Comparison of ENCODE assay signal across 1 cellular context in genomic region chr11:7525424-7525823, GRCh38.
A peak's percentile ranks its signal among the peaks of the same experiment; 100 is the strongest.
TF ChIP-seq lines count a peak whose summit lies in the region.

No MANE protein-coding gene starts in this region.

TF ChIP-seq in HepG2, 621 proteins besides CTCF, POLR2A, EP300 and RAD21 (continues in another document):
- TF ChIP-seq ZSCAN25 (CRISPR knock-in tag; IDR thresholded peaks at IDR 0.05) (peak; percentile 36; the same call in 1 of the 2 replicates), ZNF672 (CRISPR knock-in tag; IDR thresholded peaks at IDR 0.05) (no peak), ARNTL (CRISPR knock-in tag; IDR thresholded peaks at IDR 0.05) (no peak; the same call in 1 of the 2 replicates), MED8 (CRISPR knock-in tag; IDR thresholded peaks at IDR 0.05; ENCODE audit: insufficient replicate concordance) (no peak), ZNF776 (CRISPR knock-in tag; IDR thresholded peaks at IDR 0.05) (no peak), ZNF260 (CRISPR knock-in tag; IDR thresholded peaks at IDR 0.05; ENCODE audit: borderline replicate concordance, low read depth) (no peak), HMG20B (CRISPR knock-in tag; conservative IDR thresholded peaks at IDR 0.05) (no peak), MTA1 (CRISPR knock-in tag; IDR thresholded peaks at IDR 0.05; ENCODE audit: borderline replicate concordance) (peak; percentile 51; the same call in 1 of the 2 replicates), HOXA3 (CRISPR knock-in tag; IDR thresholded peaks at IDR 0.05) (peak; percentile 76), BORCS8-MEF2B (CRISPR knock-in tag; IDR thresholded peaks at IDR 0.05) (0 out of 2 replicates have a peak, but pooled peaks have one; percentile 56), BHLHE40 (IDR thresholded peaks at IDR 0.05; ENCODE audit: low read length) (0 out of 2 replicates have a peak, but pooled peaks have one; percentile 27), KAT8 (CRISPR knock-in tag; IDR thresholded peaks at IDR 0.05) (peak; percentile 59), POGK (CRISPR knock-in tag; conservative IDR thresholded peaks at IDR 0.05) (peak; percentile 43; the same call in 1 of the 2 replicates), PLRG1 (conservative IDR thresholded peaks at IDR 0.05) (no peak), SIN3A (IDR thresholded peaks at IDR 0.05; ENCODE audit: borderline replicate concordance, low read depth, low read length) (no peak), KAT7 (CRISPR knock-in tag; IDR thresholded peaks at IDR 0.05; ENCODE audit: borderline replicate concordance) (no peak), ZBTB14 (CRISPR knock-in tag; IDR thresholded peaks at IDR 0.05) (no peak), LCORL (IDR thresholded peaks at IDR 0.05) (no peak), LCORL (CRISPR knock-in tag; IDR thresholded peaks at IDR 0.05) (peak; percentile 96), SOX5 (CRISPR knock-in tag; IDR thresholded peaks at IDR 0.05; ENCODE audit: borderline replicate concordance) (peak; percentile 89), ZNF614 (CRISPR knock-in tag; IDR thresholded peaks at IDR 0.05; ENCODE audit: borderline replicate concordance) (peak; percentile 81; the same call in 1 of the 2 replicates), ZNF792 (CRISPR knock-in tag; IDR thresholded peaks at IDR 0.05) (0 out of 2 replicates have a peak, but pooled peaks have one; percentile 28), SETDB1 (CRISPR knock-in tag; IDR thresholded peaks at IDR 0.05; ENCODE audit: borderline replicate concordance) (no peak), USF2 (IDR thresholded peaks at IDR 0.05; ENCODE audit: low read depth, low read length) (no peak), USF2 (CRISPR knock-in tag; IDR thresholded peaks at IDR 0.05; ENCODE audit: borderline replicate concordance) (0 out of 2 replicates have a peak, but pooled peaks have one; percentile 32), RXRA (CRISPR knock-in tag; IDR thresholded peaks at IDR 0.05) (peak; percentile 33; the same call in 1 of the 2 replicates), ZNF674 (CRISPR knock-in tag; IDR thresholded peaks at IDR 0.05; ENCODE audit: low read depth) (no peak), SNAI1 (CRISPR knock-in tag; IDR thresholded peaks at IDR 0.05; ENCODE audit: borderline replicate concordance) (no peak), SIN3B (IDR thresholded peaks at IDR 0.05; ENCODE audit: low read length) (no peak), ZNF253 (CRISPR knock-in tag; IDR thresholded peaks at IDR 0.05; ENCODE audit: borderline replicate concordance) (no peak), ZNF17 (CRISPR knock-in tag; IDR thresholded peaks at IDR 0.05) (no peak), ZNF281 (CRISPR knock-in tag; IDR thresholded peaks at IDR 0.05; ENCODE audit: borderline replicate concordance) (no peak), ZSCAN31 (CRISPR knock-in tag; IDR thresholded peaks at IDR 0.05; ENCODE audit: low read depth) (no peak), PRDM4 (CRISPR knock-in tag; IDR thresholded peaks at IDR 0.05; ENCODE audit: borderline replicate concordance) (no peak), ZNF44 (CRISPR knock-in tag; IDR thresholded peaks at IDR 0.05) (no peak), ZNF616 (CRISPR knock-in tag; IDR thresholded peaks at IDR 0.05; ENCODE audit: low read depth) (no peak), ZNF574 (CRISPR knock-in tag; IDR thresholded peaks at IDR 0.05) (peak; percentile 14; the same call in 1 of the 2 replicates), KMT2A (CRISPR knock-in tag; IDR thresholded peaks at IDR 0.05) (no peak), FUBP1 (CRISPR knock-in tag; IDR thresholded peaks at IDR 0.05; ENCODE audit: borderline replicate concordance) (no peak), PAWR (CRISPR knock-in tag; IDR thresholded peaks at IDR 0.05; ENCODE audit: borderline replicate concordance) (no peak), HOXA5 (CRISPR knock-in tag; IDR thresholded peaks at IDR 0.05) (no peak), JARID2 (CRISPR knock-in tag; IDR thresholded peaks at IDR 0.05; ENCODE audit: insufficient replicate concordance) (no peak), PHF8 (CRISPR knock-in tag; IDR thresholded peaks at IDR 0.05) (peak; percentile 37; the same call in 1 of the 2 replicates), HNF4A (CRISPR knock-in tag; IDR thresholded peaks at IDR 0.05) (peak; percentile 99), ZNF24 (IDR thresholded peaks at IDR 0.05) (0 out of 2 replicates have a peak, but pooled peaks have one; percentile 60), KLF15 (CRISPR knock-in tag; IDR thresholded peaks at IDR 0.05; ENCODE audit: borderline replicate concordance) (no peak), SIX4 (CRISPR knock-in tag; IDR thresholded peaks at IDR 0.05) (no peak), ZNF326 (CRISPR knock-in tag; IDR thresholded peaks at IDR 0.05; ENCODE audit: borderline replicate concordance) (no peak), ZNF775 (CRISPR knock-in tag; IDR thresholded peaks at IDR 0.05; ENCODE audit: borderline replicate concordance) (no peak), STAG1 (CRISPR knock-in tag; IDR thresholded peaks at IDR 0.05) (no peak), MIER3 (CRISPR knock-in tag; IDR thresholded peaks at IDR 0.05; ENCODE audit: borderline replicate concordance) (0 out of 2 replicates have a peak, but pooled peaks have one; percentile 53), RFX3 (CRISPR knock-in tag; IDR thresholded peaks at IDR 0.05) (no peak), GTF2F1 (IDR thresholded peaks at IDR 0.05; ENCODE audit: low read length) (no peak), ZSCAN22 (CRISPR knock-in tag; IDR thresholded peaks at IDR 0.05) (no peak), SALL2 (CRISPR knock-in tag; IDR thresholded peaks at IDR 0.05) (no peak), TEAD3 (CRISPR knock-in tag; optimal IDR thresholded peaks at IDR 0.05; ENCODE audit: borderline replicate concordance) (peak; percentile 76), GABPB1 (CRISPR knock-in tag; IDR thresholded peaks at IDR 0.05) (no peak), ADNP (CRISPR knock-in tag; IDR thresholded peaks at IDR 0.05) (no peak), MAX (IDR thresholded peaks at IDR 0.05) (peak; percentile 56), ZNF773 (CRISPR knock-in tag; IDR thresholded peaks at IDR 0.05; ENCODE audit: borderline replicate concordance) (no peak)
